ENCODE assay signal across 8 cellular contexts in genomic region chr17:62807812-62808575, GRCh38. TPM values are rescaled to one million over a fixed set of nuclear protein-coding genes. Genes with fewer than 3 reads are reported as not detected.
DNase-seq lines count a peak whose midpoint lies in the region; ATAC-seq, FAIRE-seq and TF ChIP-seq lines count a peak whose summit lies in the region.

A gene with protein sequence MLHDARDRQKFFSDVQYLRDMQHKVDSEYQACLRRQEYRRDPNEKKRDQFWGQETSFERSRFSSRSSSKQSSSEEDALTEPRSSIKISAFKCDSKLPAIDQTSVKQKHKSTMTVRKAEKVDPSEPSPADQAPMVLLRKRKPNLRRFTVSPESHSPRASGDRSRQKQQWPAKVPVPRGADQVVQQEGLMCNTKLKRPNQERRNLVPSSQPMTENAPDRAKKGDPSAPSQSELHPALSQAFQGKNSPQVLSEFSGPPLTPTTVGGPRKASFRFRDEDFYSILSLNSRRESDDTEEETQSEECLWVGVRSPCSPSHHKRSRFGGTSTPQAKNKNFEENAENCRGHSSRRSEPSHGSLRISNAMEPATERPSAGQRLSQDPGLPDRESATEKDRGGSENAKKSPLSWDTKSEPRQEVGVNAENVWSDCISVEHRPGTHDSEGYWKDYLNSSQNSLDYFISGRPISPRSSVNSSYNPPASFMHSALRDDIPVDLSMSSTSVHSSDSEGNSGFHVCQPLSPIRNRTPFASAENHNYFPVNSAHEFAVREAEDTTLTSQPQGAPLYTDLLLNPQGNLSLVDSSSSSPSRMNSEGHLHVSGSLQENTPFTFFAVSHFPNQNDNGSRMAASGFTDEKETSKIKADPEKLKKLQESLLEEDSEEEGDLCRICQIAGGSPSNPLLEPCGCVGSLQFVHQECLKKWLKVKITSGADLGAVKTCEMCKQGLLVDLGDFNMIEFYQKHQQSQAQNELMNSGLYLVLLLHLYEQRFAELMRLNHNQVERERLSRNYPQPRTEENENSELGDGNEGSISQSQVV (minus strand): TSS chr17:62808314. CDS start chr17:62801735, 6,579 bp downstream.

- no peak within 1 kb of the TSS for H3K23ac ChIP-seq in mesendoderm (ENCODE audit: low read length)

- no peaks in the 10 kb centered on the region for H3K79me2 ChIP-seq in mesendoderm (ENCODE audit: control insufficient read depth, insufficient read depth, low read length)

- H3K4me3 ChIP-seq in mesendoderm (ENCODE audit: low read length), result no peak within 1 kb of the TSS
- peak within 1 kb of the TSS; percentile 27 for H3K4me3 ChIP-seq in suprapubic skin
- peak within 1 kb of the TSS in 1 of 2 donors; percentile 31 for H3K4me3 ChIP-seq in vagina

- H3K4me1 ChIP-seq in mesendoderm (ENCODE audit: control insufficient read depth, low read depth, low read length) (no peaks in the 10 kb centered on the region), suprapubic skin (peaks cover 8% of the 10 kb centered on the region), vagina (peaks cover 8% of the 10 kb centered on the region)

- no peak within 1 kb of the TSS for H4K8ac ChIP-seq in mesendoderm (ENCODE audit: low read depth, low read length)

- no peak within 1 kb of the TSS for H3K18ac ChIP-seq in mesendoderm (ENCODE audit: low read length)

- H3K4ac ChIP-seq in mesendoderm (ENCODE audit: low read depth, low read length), result no peak within 1 kb of the TSS

- H2BK5ac ChIP-seq in mesendoderm (ENCODE audit: low read length), result no peak within 1 kb of the TSS

- H3K9ac ChIP-seq in mesendoderm (ENCODE audit: low read length), result peak within 1 kb of the TSS; percentile 30

- no peaks in the 10 kb centered on the region for H3K27me3 ChIP-seq in mesendoderm (ENCODE audit: insufficient read depth, low read length, poor library complexity)
- H3K27me3 ChIP-seq in suprapubic skin, result peaks cover 15% of the 10 kb centered on the region
- H3K27me3 ChIP-seq in vagina, result no peaks in the 10 kb centered on the region

- intact Hi-C loops in vagina (cut with DNase I), result no loop called here

- H3K36me3 ChIP-seq in mesendoderm (ENCODE audit: control insufficient read depth, insufficient read depth, low read length) (no peaks in the 10 kb centered on the region), suprapubic skin (no peaks in the 10 kb centered on the region), vagina (no peaks in the 10 kb centered on the region)

- peak; percentile 41 for DNase-seq in GM12892 (ENCODE audit: insufficient read length)
- DNase-seq in NCI-H510A (lab: John Stamatoyannopoulos, UW), result peak; percentile 83
- peak; percentile 62 for DNase-seq in astrocyte of the hippocampus (ENCODE audit: low read depth, low spot score)
- DNase-seq in mesendoderm, result peak; percentile 42
- DNase-seq in suprapubic skin (ENCODE audit: low spot score in 2 of 2), result no peak
- DNase-seq in vagina (ENCODE audit: extremely low spot score in 2 of 2), result no peak
- DNase-seq in cortex of kidney (lab: John Stamatoyannopoulos, UW), result no peak

- H2AK5ac ChIP-seq in mesendoderm (ENCODE audit: low read length), result no peak within 1 kb of the TSS

- H3K9me3 ChIP-seq in suprapubic skin (no peaks in the 10 kb centered on the region), vagina (no peaks in the 10 kb centered on the region)

- no peak within 1 kb of the TSS for H2BK120ac ChIP-seq in mesendoderm (ENCODE audit: low read depth, low read length)

- no peak within 1 kb of the TSS for H4K5ac ChIP-seq in mesendoderm (ENCODE audit: low read length)

- H3K4me2 ChIP-seq in mesendoderm (ENCODE audit: low read length), result peak within 1 kb of the TSS; percentile 44

- TF ChIP-seq CTCF in suprapubic skin (IDR thresholded peaks at IDR 0.05) (no peak), vagina (IDR thresholded peaks at IDR 0.05) (no peak)

- FAIRE-seq in GM12892 (lab: Jason Lieb, UNC), result no peak

- H3K27ac ChIP-seq in mesendoderm (ENCODE audit: low read depth, low read length) (no peak within 1 kb of the TSS), suprapubic skin (no peak within 1 kb of the TSS), vagina (no peak within 1 kb of the TSS)

- no peaks in the 10 kb centered on the region for H3K79me1 ChIP-seq in mesendoderm (ENCODE audit: low read length)

- no peak for TF ChIP-seq POLR2A in GM12892 (IDR thresholded peaks at IDR 0.05; ENCODE audit: low read depth, low read length)
- no peak for TF ChIP-seq POLR2A in suprapubic skin (IDR thresholded peaks at IDR 0.05)
- TF ChIP-seq POLR2A in vagina (IDR thresholded peaks at IDR 0.05), result no peak

- no peak for ATAC-seq in GM21390 (IDR thresholded peaks at IDR 0.05; ENCODE audit: unreplicated experiment)

- no CpG with 5 or more reads among the region's 57 CpGs for WGBS in mesendoderm (ENCODE audit: extremely low coverage, insufficient coverage, low lambda C conversion rate)
- 15% methylated on average over 56 of the region's 57 CpGs for WGBS in suprapubic skin

- no peak for TF ChIP-seq EP300 in suprapubic skin (IDR thresholded peaks at IDR 0.05)

- H2BK15ac ChIP-seq in mesendoderm (replicated peaks; ENCODE audit: low read depth), result no peak within 1 kb of the TSS

- no peak within 1 kb of the TSS for H3K56ac ChIP-seq in mesendoderm (ENCODE audit: low read length)

RNA-seq across cellular contexts. Expression of the gene that starts here (rescaled TPM):
- polyA plus RNA-seq in GM12892 (2012; ENCODE audit: missing spikeins), result not detected
- polyA plus RNA-seq in mesendoderm (2013, experiment 1 of 2), result 0.13 TPM
- 0.15 TPM for polyA plus RNA-seq in mesendoderm (2013, experiment 2 of 2)
- total RNA-seq in suprapubic skin (not detected), vagina (0.25 TPM)

Comparison
In these comparisons a context has a peak if more than half of its experiments do, and no peak if none do; other contexts are left out.
1. DNase-seq: peak in GM12892 (single experiment), NCI-H510A (single experiment), astrocyte of the hippocampus (single experiment) and mesendoderm (single experiment); none in suprapubic skin (0 of 2), vagina (0 of 2) and cortex of kidney (single experiment).